8 cellular contexts compared by ENCODE assay signal in the genomic region with DNA sequence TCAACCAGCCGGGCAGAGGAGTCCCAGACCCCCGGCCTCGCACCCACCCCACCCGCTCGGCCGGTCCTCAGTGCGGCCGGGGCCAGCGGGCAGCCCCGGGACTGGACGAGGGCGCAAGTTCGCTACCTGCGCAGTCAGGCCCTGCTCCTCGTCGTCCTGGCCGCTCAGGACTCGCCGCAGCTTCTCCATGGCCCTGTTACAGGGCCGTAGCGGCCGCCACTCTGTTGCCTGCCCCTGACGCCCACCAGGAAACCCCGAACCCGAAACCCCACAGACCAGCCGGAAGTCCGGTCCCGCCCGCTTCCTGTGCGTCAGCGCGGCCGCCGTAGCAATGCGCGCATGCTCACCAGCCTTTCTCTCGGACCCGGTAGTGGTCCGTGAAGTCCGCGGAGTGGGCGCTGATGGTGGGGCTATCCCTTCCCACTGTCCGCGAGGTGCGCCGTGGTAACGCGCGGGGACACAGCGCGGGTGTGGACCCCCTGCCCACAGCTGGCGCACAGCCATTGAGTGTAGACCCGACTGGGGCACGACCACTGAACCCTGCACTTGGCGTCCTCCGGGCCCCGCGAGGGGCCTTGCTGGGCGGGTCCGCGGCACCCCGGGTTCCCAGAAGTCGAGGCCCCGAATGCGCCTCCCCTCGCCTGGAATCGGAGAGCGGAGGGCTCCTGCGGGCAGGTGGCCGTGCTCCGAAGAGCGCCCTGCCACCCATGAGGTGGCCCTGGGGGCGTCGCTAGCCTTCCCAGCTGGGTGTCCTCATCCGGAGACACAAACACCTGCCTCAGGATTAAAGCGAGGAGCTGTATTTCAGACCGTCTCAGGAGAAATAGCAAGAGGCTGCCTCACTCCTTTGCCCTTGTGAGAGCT. TPM values are rescaled to one million over a fixed set of nuclear protein-coding genes. Genes with fewer than 3 reads are reported as not detected.
DNase-seq lines count a peak whose midpoint lies in the region; TF ChIP-seq lines count a peak whose summit lies in the region.

A gene (minus strand): TSS at position 253 of the 864 bp plus-strand sequence. CDS start 64 bp downstream, at position 189.

- H3K27me3 ChIP-seq in suprapubic skin: no peaks in the 10 kb centered on the region

- in situ Hi-C loops in G401 (cut with HindIII; ENCODE audit: low sequenced_read_pairs): no loop called here

- no peaks in the 10 kb centered on the region for H3K9me3 ChIP-seq in suprapubic skin

- CTCF ChIA-PET in activated naive CD4-positive, alpha-beta T cell treated with anti-CD3 and anti-CD28 coated beads for 36 hours (lab: Charles Lee): interaction anchor here (0.8 to 1.5 kb wide), 4 partner anchors 29 to 58 kb away, joined by 3 to 12 read pairs (median 4); no protein-coding TSS in a partner anchor

- peak within 1 kb of the TSS; percentile 87 for H3K4me3 ChIP-seq in suprapubic skin

- intact Hi-C loops in activated naive CD4-positive, alpha-beta T cell treated with anti-CD3 and anti-CD28 coated beads for 36 hours (cut with micrococcal nuclease): loop anchor here (1.0 to 5.0 kb wide), 4 partner anchors 9 to 610 kb away; a partner anchor contains a TSS

- peaks cover 8% of the 10 kb centered on the region for H3K36me3 Mint-ChIP-seq in activated naive CD4-positive, alpha-beta T cell treated with anti-CD3 and anti-CD28 coated beads for 36 hours (ENCODE audit: low read depth)

- peak; percentile 49 to 90 for TF ChIP-seq POLR2A in suprapubic skin (IDR thresholded peaks at IDR 0.05)

- H3K36me3 ChIP-seq in suprapubic skin: peaks cover 1% of the 10 kb centered on the region

- no peaks in the 10 kb centered on the region for H3K27me3 Mint-ChIP-seq in activated naive CD4-positive, alpha-beta T cell treated with anti-CD3 and anti-CD28 coated beads for 36 hours (ENCODE audit: low read depth)

- WGBS in suprapubic skin: 1% methylated on average over 8 of the region's 77 CpGs

- H3K4me3 Mint-ChIP-seq in activated naive CD4-positive, alpha-beta T cell treated with anti-CD3 and anti-CD28 coated beads for 36 hours: peak within 1 kb of the TSS; percentile 83

- peaks cover 7% of the 10 kb centered on the region for H3K4me1 Mint-ChIP-seq in activated naive CD4-positive, alpha-beta T cell treated with anti-CD3 and anti-CD28 coated beads for 36 hours (ENCODE audit: low read depth)

- no peaks in the 10 kb centered on the region for H3K9me3 Mint-ChIP-seq in activated naive CD4-positive, alpha-beta T cell treated with anti-CD3 and anti-CD28 coated beads for 36 hours

- DNase-seq in G401 (ENCODE audit: low spot score) (peak; percentile 81), GOT3 (lab: John Stamatoyannopoulos, UW) (peak; percentile 39), LHCN-M2 (ENCODE audit: low read depth) (peak; percentile 66), SK-N-DZ (ENCODE audit: low spot score) (peak; percentile 76), globus pallidus (ENCODE audit: low spot score) (peak; percentile 75), occipital lobe (lab: John Stamatoyannopoulos, UW) (peak; percentile 79), suprapubic skin (ENCODE audit: low spot score in 2 of 2) (peak; percentile 91 to 94)
- peak; percentile 74 for DNase-seq in activated naive CD4-positive, alpha-beta T cell treated with anti-CD3 and anti-CD28 coated beads for 36 hours

- H3K27ac ChIP-seq in suprapubic skin: peak within 1 kb of the TSS; percentile 93

- TF ChIP-seq EP300 in suprapubic skin (IDR thresholded peaks at IDR 0.05): no peak

- TF ChIP-seq CTCF in suprapubic skin (IDR thresholded peaks at IDR 0.05): no peak

- H3K27ac Mint-ChIP-seq in activated naive CD4-positive, alpha-beta T cell treated with anti-CD3 and anti-CD28 coated beads for 36 hours: peak within 1 kb of the TSS; percentile 78

- peaks cover 37% of the 10 kb centered on the region for H3K4me1 ChIP-seq in suprapubic skin

RNA-seq across cellular contexts. Expression of the gene that starts here (rescaled TPM):
- 28.1 and 32.6 TPM in 2 replicates for total RNA-seq in G401 (2014; rRNA removed; shearing (Covaris generic))
- 46.8 and 58.4 TPM in 2 replicates for total RNA-seq in LHCN-M2 (2014; rRNA removed)
- 36.1 TPM for polyA plus RNA-seq in LHCN-M2 (2012)
- 32.3 and 45.6 TPM in 2 replicates for polyA plus RNA-seq in SK-N-DZ (2014; cell fraction: cytosol; rRNA removed)
- 68.8 and 83.5 TPM in 2 replicates for polyA plus RNA-seq in SK-N-DZ (2014; cell fraction: nucleus; rRNA removed)
- total RNA-seq in activated naive CD4-positive, alpha-beta T cell treated with anti-CD3 and anti-CD28 coated beads for 36 hours: 10 to 100 TPM; 53.1 to 53.3 TPM
- 24.2 TPM for total RNA-seq in occipital lobe
- 10 to 100 TPM; 26.0 to 55.0 (median 33.2) TPM for total RNA-seq in suprapubic skin

Comparison
In these comparisons a context has a peak if more than half of its experiments do, and no peak if none do; other contexts are left out.
1. Peak in every context shown above with its lines: DNase-seq, H3K4me3 ChIP-seq and H3K27ac ChIP-seq.
2. DNase-seq: peak in every context shown above with its lines; median percentile 92 in suprapubic skin; 81 in G401; 79 in occipital lobe; 76 in SK-N-DZ; 75 in globus pallidus; 74 in activated naive CD4-positive, alpha-beta T cell treated with anti-CD3 and anti-CD28 coated beads for 36 hours; 66 in LHCN-M2; 39 in GOT3.